8 cellular contexts compared by ENCODE assay signal in genomic region chr3:42755681-42756578, GRCh38.
A peak's percentile ranks its signal among the peaks of the same experiment; 100 is the strongest.
DNase-seq lines count a peak whose midpoint lies in the region; ATAC-seq and TF ChIP-seq lines count a peak whose summit lies in the region.

No MANE protein-coding gene starts in this region.

- ATAC-seq in HG02610 (IDR thresholded peaks at IDR 0.05; ENCODE audit: unreplicated experiment) (no peak), HG02642 (IDR thresholded peaks at IDR 0.05; ENCODE audit: poor library complexity, unreplicated experiment) (no peak)

- no peak for TF ChIP-seq POLR2A in NB4 (IDR thresholded peaks at IDR 0.05; ENCODE audit: extremely low read depth, insufficient read length)

- no peak overlapping the region for H3K4me3 ChIP-seq in NB4 (ENCODE audit: low read depth, low read length)
- H3K4me3 ChIP-seq in cardiac fibroblast (replicated peaks in 1 of 2; ENCODE audit: low read depth in 2 of 2, low read length in 2 of 2) = no peak overlapping the region

- DNase-seq in NCI-H2227 (lab: John Stamatoyannopoulos, UW; ENCODE audit: unreplicated experiment) (peak; percentile 27), NCI-H2227 treated with DMSO at 0.1 percent for 48 hours (lab: John Stamatoyannopoulos, UW) (no peak), NB4 (ENCODE audit: low read depth) (peak; percentile 71), cardiac fibroblast (ENCODE audit: low read depth in 2 of 2) (peak; percentile 49 to 50), midbrain (lab: John Stamatoyannopoulos, UW) (peak; percentile 35), NCI-H345 (lab: John Stamatoyannopoulos, UW) (no peak)

- TF ChIP-seq CTCF in NB4 (IDR thresholded peaks at IDR 0.05; ENCODE audit: low read depth, low read length) (peak; percentile 65), cardiac fibroblast (IDR thresholded peaks at IDR 0.05; ENCODE audit: low read depth, low read length) (peak; percentile 66)

Comparison
In these comparisons a context has a peak if more than half of its experiments do, and no peak if none do; other contexts are left out.
1. DNase-seq: peak in NCI-H2227 (single experiment), NB4 (single experiment), cardiac fibroblast (2 of 2) and midbrain (single experiment); none in NCI-H2227 treated with DMSO at 0.1 percent for 48 hours (single experiment) and NCI-H345 (single experiment).